Comparison of ENCODE assay signal across 11 cellular contexts in the genomic region with DNA sequence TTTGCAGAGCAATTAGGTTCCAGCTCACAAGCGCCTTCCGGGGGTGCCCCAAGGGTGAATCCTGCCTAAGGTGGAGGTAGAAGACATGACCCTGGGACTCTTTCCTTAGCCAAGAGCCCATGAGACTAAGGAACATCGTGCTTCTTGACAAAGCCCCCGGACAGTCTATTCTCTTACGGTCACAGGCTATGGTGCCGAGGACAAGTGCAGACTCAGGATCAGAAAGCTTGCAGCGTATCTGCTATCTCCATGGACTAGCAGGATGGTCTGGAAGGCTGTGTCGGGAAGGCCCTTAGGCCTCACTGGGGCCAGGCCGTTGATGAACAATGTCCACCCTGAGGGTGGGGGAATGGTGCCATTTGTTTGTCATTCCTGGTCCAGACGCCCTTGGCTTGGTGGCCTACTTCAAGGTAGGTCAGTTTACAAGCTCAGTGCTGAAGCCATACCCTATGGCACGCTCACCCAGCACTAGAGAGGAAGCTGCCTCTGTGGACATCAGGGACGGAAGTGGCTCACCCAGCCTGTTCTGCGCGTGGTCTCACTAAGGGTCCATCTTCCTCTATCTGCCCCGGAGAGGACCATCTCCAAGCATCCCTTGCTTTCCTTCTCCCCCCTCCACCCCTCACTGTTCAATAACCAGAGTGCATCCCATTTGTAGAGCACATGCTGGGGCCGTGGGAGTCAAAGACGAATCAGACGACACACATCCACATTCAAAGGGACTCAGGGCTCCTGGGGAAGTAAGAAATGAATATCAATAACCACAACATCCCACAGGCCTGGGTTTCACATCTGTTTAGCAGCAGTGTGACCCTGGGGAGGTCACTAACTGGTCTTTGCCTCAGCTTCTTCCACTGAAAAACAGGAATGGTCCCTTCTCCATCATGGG. TPM values are rescaled to one million over a fixed set of nuclear protein-coding genes. Genes with fewer than 3 reads are reported as not detected.
A peak's percentile ranks its signal among the peaks of the same experiment; 100 is the strongest.
DNase-seq lines count a peak whose midpoint lies in the region; ATAC-seq and TF ChIP-seq lines count a peak whose summit lies in the region.
"Had no signal": no experiment of that assay in that cellular context is flagged by ENCODE, and none has a peak within 500 bp of the region (broad histone marks: within the 10 kb centered on the region; RNA-seq: fewer than 3 reads in every experiment).

No MANE protein-coding gene starts in this region.

- peak; percentile 72 for ATAC-seq in HG02981 (IDR thresholded peaks at IDR 0.05; ENCODE audit: unreplicated experiment)

- no peak for TF ChIP-seq CTCF in suprapubic skin (IDR thresholded peaks at IDR 0.05)

- peaks cover 22% of the 10 kb centered on the region for H3K36me3 ChIP-seq in suprapubic skin

- no peaks in the 10 kb centered on the region for H3K4me1 ChIP-seq in suprapubic skin

- H3K27me3 ChIP-seq in suprapubic skin: no peaks in the 10 kb centered on the region

- H3K4me1 Mint-ChIP-seq in activated T-cell treated with anti-CD3 and anti-CD28 coated beads, Interleukin-2, amount 50 U/mL, for 24 hours (ENCODE audit: low read depth): peaks cover 21% of the 10 kb centered on the region

- H3K4me3 Mint-ChIP-seq in activated T-cell treated with anti-CD3 and anti-CD28 coated beads, Interleukin-2, amount 50 U/mL, for 24 hours: no peak overlapping the region
- H3K4me3 Mint-ChIP-seq: activated naive CD4-positive, alpha-beta T cell treated with anti-CD3 and anti-CD28 coated beads, Interleukin-2, amount 50 U/mL, for 24 hours had no signal

- H3K27ac ChIP-seq in suprapubic skin: no peak overlapping the region

- no peaks in the 10 kb centered on the region for H3K9me3 ChIP-seq in suprapubic skin

- no peak for TF ChIP-seq POLR2A in suprapubic skin (IDR thresholded peaks at IDR 0.05)

- H3K9me3 Mint-ChIP-seq in activated T-cell treated with anti-CD3 and anti-CD28 coated beads, Interleukin-2, amount 50 U/mL, for 24 hours: no peaks in the 10 kb centered on the region
- H3K9me3 Mint-ChIP-seq: activated naive CD4-positive, alpha-beta T cell treated with anti-CD3 and anti-CD28 coated beads, Interleukin-2, amount 50 U/mL, for 24 hours had no signal

- no peak for TF ChIP-seq EP300 in suprapubic skin (IDR thresholded peaks at IDR 0.05)

- H3K27me3 Mint-ChIP-seq in activated T-cell treated with anti-CD3 and anti-CD28 coated beads, Interleukin-2, amount 50 U/mL, for 24 hours: no peaks in the 10 kb centered on the region
- H3K27me3 Mint-ChIP-seq: activated naive CD4-positive, alpha-beta T cell treated with anti-CD3 and anti-CD28 coated beads, Interleukin-2, amount 50 U/mL, for 24 hours had no signal

- peak overlapping the region; percentile 62 for H3K27ac Mint-ChIP-seq in activated T-cell treated with anti-CD3 and anti-CD28 coated beads, Interleukin-2, amount 50 U/mL, for 24 hours
- H3K27ac Mint-ChIP-seq: activated naive CD4-positive, alpha-beta T cell treated with anti-CD3 and anti-CD28 coated beads, Interleukin-2, amount 50 U/mL, for 24 hours had no signal

- no peak overlapping the region for H3K4me3 ChIP-seq in suprapubic skin

- H3K36me3 Mint-ChIP-seq in activated T-cell treated with anti-CD3 and anti-CD28 coated beads, Interleukin-2, amount 50 U/mL, for 24 hours (ENCODE audit: low read depth): peaks cover 31% of the 10 kb centered on the region

- WGBS in suprapubic skin: 74% methylated on average over 18 of the region's 18 CpGs

- no peak for DNase-seq in activated T-cell treated with anti-CD3 and anti-CD28 coated beads, Interleukin-2, amount 50 U/mL, for 24 hours
- DNase-seq in activated T-cell treated with anti-CD3 and anti-CD28 coated beads, Interleukin-2, amount 50 U/mL, for 1 hour: no peak
- DNase-seq in epidermal melanocyte (ENCODE audit: insufficient read length, low spot score) (peak; percentile 17), suprapubic skin (ENCODE audit: low spot score in 2 of 2) (peak; percentile 48 to 77), NCI-H748 (lab: John Stamatoyannopoulos, UW; ENCODE audit: unreplicated experiment) (no peak), activated gamma-delta T cell treated with Interleukin-2 at 50 U/mL for 16 hours (no peak), NCI-H2081 treated with DMSO at 0.1 percent for 48 hours (lab: John Stamatoyannopoulos, UW) (no peak)
- DNase-seq: nucleus accumbens; stimulated activated naive CD4-positive, alpha-beta T cell treated with Interleukin-2 at 50 U/mL for 16 hours had no signal

RNA-seq across cellular contexts. Expression of gene IQSEC3, which starts 45.0 kb away (rescaled TPM):
- under 1 TPM in 2 of 4 donors, not detected in 2; 0.18 to 0.21 TPM for total RNA-seq in suprapubic skin

Comparison
In these comparisons a context has a peak if more than half of its experiments do, and no peak if none do; other contexts are left out.
1. DNase-seq: peak in epidermal melanocyte (single experiment) and suprapubic skin (2 of 2); none in activated T-cell treated with anti-CD3 and anti-CD28 coated beads, Interleukin-2, amount 50 U/mL, for 24 hours (single experiment), activated T-cell treated with anti-CD3 and anti-CD28 coated beads, Interleukin-2, amount 50 U/mL, for 1 hour (single experiment), NCI-H748 (single experiment), activated gamma-delta T cell treated with Interleukin-2 at 50 U/mL for 16 hours (single experiment) and NCI-H2081 treated with DMSO at 0.1 percent for 48 hours (single experiment).